Comparison of ENCODE assay signal across 19 cellular contexts in the genomic region with DNA sequence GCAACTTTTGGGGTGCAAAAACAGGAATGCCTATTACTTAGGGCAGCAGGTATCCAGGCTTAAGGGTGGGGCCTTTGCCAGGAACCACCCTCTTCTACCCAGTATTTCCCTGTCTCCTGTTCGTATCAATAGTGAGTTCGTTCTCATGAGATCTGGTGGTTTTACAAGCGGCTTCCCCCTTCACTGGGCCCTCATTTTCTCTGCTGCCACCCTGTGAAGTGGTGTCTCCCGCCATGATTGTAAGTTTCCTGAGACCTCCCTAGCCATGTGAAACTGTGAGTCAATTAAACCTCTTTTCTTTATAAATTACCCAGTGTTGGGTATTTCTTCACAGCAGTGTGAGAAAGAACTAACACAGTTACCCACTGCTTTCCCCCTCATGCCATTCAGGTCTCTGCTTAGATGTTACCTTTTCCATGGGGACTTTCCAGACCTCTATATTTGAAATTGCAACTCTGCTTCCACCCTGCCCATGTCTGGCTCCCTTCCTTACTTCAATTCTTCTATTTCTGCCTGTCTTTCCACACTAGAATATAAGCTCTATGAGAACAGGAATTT.
"Had no signal": no experiment of that assay in that cellular context is flagged by ENCODE, and none has a peak within 500 bp of the region (broad histone marks: within the 10 kb centered on the region; RNA-seq: fewer than 3 reads in every experiment).

No MANE protein-coding gene starts in this region.

- DNase-seq: activated B cell treated with CpG ODN at 0.5 μM for 24 hours; activated CD8-positive, alpha-beta memory T cell treated with anti-CD3 and anti-CD28 coated beads, Interleukin-2, amount 50 U/mL, for 4 hours; activated naive CD4-positive, alpha-beta T cell; amygdala; body of pancreas; central memory CD4-positive, alpha-beta T cell; effector CD8-positive, alpha-beta T cell; foreskin keratinocyte; glutamatergic neuron; hypothalamus; left ventricle myocardium superior; mesendoderm; retina; T-helper 2 cell; uterus had no signal

- H3K4me3 Mint-ChIP-seq: activated B cell treated with CpG ODN at 0.5 μM for 24 hours; natural killer cell treated with Interleukin-12 subunit alpha and Interleukin-12 subunit beta and Interleukin-15 and Interleukin-18, amount 100 ng/mL, for 72 hours; stimulated activated memory B cell treated with anti-CD40 and anti-IgM and Interleukin-4, amounts not matched to agents 10 μg/mL and 1 μg/mL and 100 μg/mL, for 72 hours had no signal

- H3K36me3 ChIP-seq: SJSA1, tibial nerve, uterus had no signal

- H3K9me3 Mint-ChIP-seq: natural killer cell treated with Interleukin-12 subunit alpha and Interleukin-12 subunit beta and Interleukin-15 and Interleukin-18, amount 100 ng/mL, for 72 hours had no signal

- H3K27ac ChIP-seq: body of pancreas, foreskin keratinocyte, SJSA1, tibial nerve, uterus had no signal

- H3K27ac Mint-ChIP-seq: activated B cell treated with CpG ODN at 0.5 μM for 24 hours; natural killer cell treated with Interleukin-12 subunit alpha and Interleukin-12 subunit beta and Interleukin-15 and Interleukin-18, amount 100 ng/mL, for 72 hours; stimulated activated memory B cell treated with anti-CD40 and anti-IgM and Interleukin-4, amounts not matched to agents 10 μg/mL and 1 μg/mL and 100 μg/mL, for 72 hours had no signal

- H3K4me1 Mint-ChIP-seq: activated B cell treated with CpG ODN at 0.5 μM for 24 hours; stimulated activated memory B cell treated with anti-CD40 and anti-IgM and Interleukin-4, amounts not matched to agents 10 μg/mL and 1 μg/mL and 100 μg/mL, for 72 hours had no signal

- H3K9me3 ChIP-seq: body of pancreas, SJSA1, uterus had no signal

- H3K4me1 ChIP-seq: uterus had no signal

- H3K4me3 ChIP-seq: body of pancreas, SJSA1, tibial nerve, uterus had no signal

- ATAC-seq: body of pancreas; left ventricle myocardium superior; natural killer cell treated with Interleukin-12 subunit alpha and Interleukin-12 subunit beta and Interleukin-15 and Interleukin-18, amount 100 ng/mL, for 72 hours; stimulated activated memory B cell treated with anti-CD40 and anti-IgM and Interleukin-4, amounts not matched to agents 10 μg/mL and 1 μg/mL and 100 μg/mL, for 72 hours had no signal

- H3K27me3 ChIP-seq: body of pancreas, foreskin keratinocyte, SJSA1, tibial nerve, uterus had no signal
